ENCODE assay signal across 11 cellular contexts in genomic region chr15:48796930-48797329, GRCh38. TPM values are rescaled to one million over a fixed set of nuclear protein-coding genes. Genes with fewer than 3 reads are reported as not detected.
DNase-seq lines count a peak whose midpoint lies in the region; ATAC-seq lines count a peak whose summit lies in the region.
"Had no signal": no experiment of that assay in that cellular context is flagged by ENCODE, and none has a peak within 500 bp of the region (broad histone marks: within the 10 kb centered on the region; RNA-seq: fewer than 3 reads in every experiment).

No MANE protein-coding gene starts in this region.

- H3K27me3 Mint-ChIP-seq in activated T-cell treated with anti-CD3 and anti-CD28 coated beads, Interleukin-2, amount 50 U/mL, for 72 hours (ENCODE audit: low read depth) = no peaks in the 10 kb centered on the region
- H3K27me3 Mint-ChIP-seq: B cell, IgD-negative memory B cell had no signal

- H3K27me3 ChIP-seq in subcutaneous abdominal adipose tissue (ENCODE audit: control insufficient read depth in 5 of 5, insufficient read depth in 4 of 5, low read length in 5 of 5) = no peaks in the 10 kb centered on the region

- peaks cover 27% of the 10 kb centered on the region for H3K4me1 Mint-ChIP-seq in activated T-cell treated with anti-CD3 and anti-CD28 coated beads, Interleukin-2, amount 50 U/mL, for 72 hours (ENCODE audit: low read depth)

- no peak overlapping the region for H3K27ac Mint-ChIP-seq in activated T-cell treated with anti-CD3 and anti-CD28 coated beads, Interleukin-2, amount 50 U/mL, for 72 hours

- peaks cover 0 to 14% (median 4%) of the 10 kb centered on the region in 5 donors for H3K4me1 ChIP-seq in subcutaneous abdominal adipose tissue (ENCODE audit: control insufficient read depth in 5 of 5, insufficient read depth in 5 of 5, low read length in 5 of 5)

- no peaks in the 10 kb centered on the region for H3K9me3 Mint-ChIP-seq in activated T-cell treated with anti-CD3 and anti-CD28 coated beads, Interleukin-2, amount 50 U/mL, for 72 hours
- H3K9me3 Mint-ChIP-seq: IgD-negative memory B cell had no signal

- peak overlapping the region in 1 of 5 donors; percentile 30 for H3K9ac ChIP-seq in subcutaneous abdominal adipose tissue (ENCODE audit: low read length in 5 of 5)

- peaks cover 1 to 21% of the 10 kb centered on the region in 2 donors for H3K36me3 Mint-ChIP-seq in activated T-cell treated with anti-CD3 and anti-CD28 coated beads, Interleukin-2, amount 50 U/mL, for 72 hours (ENCODE audit: insufficient read depth in 2 of 2)

- H3K27ac ChIP-seq in epithelial cell of prostate (peak overlapping the region; percentile 15), subcutaneous abdominal adipose tissue (ENCODE audit: low read depth, low read length) (peak overlapping the region; percentile 52)

- H3K9me3 ChIP-seq in subcutaneous abdominal adipose tissue (ENCODE audit: control insufficient read depth in 5 of 5, low read length in 5 of 5) = no peaks in the 10 kb centered on the region

- no peak for DNase-seq in activated T-cell treated with anti-CD3 and anti-CD28 coated beads, Interleukin-2, amount 50 U/mL, for 72 hours
- no peak for DNase-seq in activated T-cell treated with anti-CD3 and anti-CD28 coated beads, Interleukin-2, amount 50 U/mL, for 1 hour
- peak; percentile 51 for DNase-seq in epithelial cell of prostate (ENCODE audit: low read depth, low spot score)
- DNase-seq in GM19240 (ENCODE audit: insufficient read length, low spot score) = no peak
- no peak for DNase-seq in NCI-H1930 (lab: John Stamatoyannopoulos, UW)
- DNase-seq: effector CD4-positive, alpha-beta T cell had no signal

- H3K36me3 ChIP-seq in subcutaneous abdominal adipose tissue (ENCODE audit: control insufficient read depth in 5 of 5, insufficient read depth in 5 of 5, low read length in 5 of 5) = no peaks in the 10 kb centered on the region

- H3K4me3 ChIP-seq in subcutaneous abdominal adipose tissue (ENCODE audit: low read depth in 1 of 5, low read length in 5 of 5) = peak overlapping the region in 3 of 5 donors; percentile 37 to 54 (median 42)

- H3K4me3 Mint-ChIP-seq in activated T-cell treated with anti-CD3 and anti-CD28 coated beads, Interleukin-2, amount 50 U/mL, for 72 hours = peak overlapping the region in 1 of 2 donors; percentile 70
- H3K4me3 Mint-ChIP-seq: B cell had no signal

- ATAC-seq in activated T-cell treated with anti-CD3 and anti-CD28 coated beads, Interleukin-2, amount 50 U/mL, for 72 hours (replicated peaks in 1 of 2) = peak; percentile 29 to 54
- ATAC-seq in HG03139 (IDR thresholded peaks at IDR 0.05; ENCODE audit: unreplicated experiment) (peak; percentile 69), HG02840 (IDR thresholded peaks at IDR 0.05; ENCODE audit: low FRiP score, unreplicated experiment) (no peak)

RNA-seq across cellular contexts. Expression of gene CEP152, which starts 13.9 kb away (rescaled TPM):
- 10 to 100 TPM; 33.3 to 39.6 TPM for total RNA-seq in activated T-cell treated with anti-CD3 and anti-CD28 coated beads, Interleukin-2, amount 50 U/mL, for 72 hours
